27 cellular contexts compared by ENCODE assay signal in genomic region chr5:133367413-133367812, GRCh38.
"Had no signal": no experiment of that assay in that cellular context is flagged by ENCODE, and none has a peak within 500 bp of the region (broad histone marks: within the 10 kb centered on the region; RNA-seq: fewer than 3 reads in every experiment).

No MANE protein-coding gene starts in this region.

- FAIRE-seq: bronchial epithelial cell had no signal

- H3K4me1 ChIP-seq: ascending aorta, body of pancreas, SJSA1 had no signal

- H3K4me3 ChIP-seq: ascending aorta, body of pancreas, SJSA1 had no signal

- H3K9ac ChIP-seq: KMS-11 had no signal

- H3K27ac ChIP-seq: ascending aorta, body of pancreas, KMS-11, SJSA1 had no signal

- H3K4me3 Mint-ChIP-seq: activated B cell treated with CpG ODN at 0.5 μM for 24 hours; activated CD4-positive, alpha-beta T cell treated with anti-CD3 and anti-CD28 coated beads, Interleukin-2, amount 10 ng/mL, durations not matched to agents 24 days and 14 days; activated naive CD8-positive, alpha-beta T cell treated with anti-CD3 and anti-CD28 coated beads, Interleukin-2, amount 50 U/mL, for 24 hours; activated T-cell treated with anti-CD3 and anti-CD28 coated beads, Interleukin-2, amount 50 U/mL, for 4 hours had no signal

- H3K9me3 ChIP-seq: ascending aorta, body of pancreas, SJSA1 had no signal

- H3K9me3 Mint-ChIP-seq: activated B cell treated with CpG ODN at 0.5 μM for 24 hours; activated CD4-positive, alpha-beta T cell treated with anti-CD3 and anti-CD28 coated beads, Interleukin-2, amount 10 ng/mL, durations not matched to agents 24 days and 14 days; activated naive CD4-positive, alpha-beta T cell treated with anti-CD3 and anti-CD28 coated beads, Interleukin-2, amount 50 U/mL, for 72 hours; activated naive CD8-positive, alpha-beta T cell treated with anti-CD3 and anti-CD28 coated beads, Interleukin-2, amount 50 U/mL, for 24 hours; activated T-cell treated with anti-CD3 and anti-CD28 coated beads, Interleukin-2, amount 50 U/mL, for 4 hours had no signal

- H3K4me1 Mint-ChIP-seq: activated B cell treated with CpG ODN at 0.5 μM for 24 hours; activated CD4-positive, alpha-beta T cell treated with anti-CD3 and anti-CD28 coated beads, Interleukin-2, amount 10 ng/mL, durations not matched to agents 24 days and 14 days; activated naive CD8-positive, alpha-beta T cell treated with anti-CD3 and anti-CD28 coated beads, Interleukin-2, amount 50 U/mL, for 24 hours had no signal

- DNase-seq: activated B cell treated with CpG ODN at 0.5 μM for 24 hours; activated CD4-positive, alpha-beta T cell treated with anti-CD3 and anti-CD28 coated beads for 1 hour; activated CD4-positive, alpha-beta T cell treated with anti-CD3 and anti-CD28 coated beads, Interleukin-2, amount 10 ng/mL, durations not matched to agents 24 days and 14 days; activated CD4-positive, alpha-beta T cell treated with anti-CD3 and anti-CD28 coated beads, Interleukin-2, amount 50 U/mL, for 48 hours; activated CD8-positive, alpha-beta memory T cell treated with anti-CD3 and anti-CD28 coated beads for 24 hours; activated effector memory CD4-positive, alpha-beta T cell treated with anti-CD3 and anti-CD28 coated beads, Interleukin-2, amount 50 U/mL, for 16 hours; activated naive CD4-positive, alpha-beta T cell treated with Interleukin-2 at 50 U/mL for 16 hours; activated naive CD8-positive, alpha-beta T cell treated with anti-CD3 and anti-CD28 coated beads, Interleukin-2, amount 50 U/mL, for 24 hours; activated T-cell treated with anti-CD3 and anti-CD28 coated beads, Interleukin-2, amount 50 U/mL, for 4 hours; amniotic stem cell; body of pancreas; NCI-H1092 treated with DMSO at 0.1 percent for 48 hours; NCI-H1417 treated with DMSO at 0.1 percent for 48 hours; NCI-H1694; NCI-H2029; NCI-H2107; NCI-H2171 treated with DMSO at 0.1 percent for 48 hours; NCI-H226; NCI-H526; NCI-H774; SW 1271 had no signal

- H3K36me3 ChIP-seq: ascending aorta, SJSA1 had no signal

- ATAC-seq: activated naive CD4-positive, alpha-beta T cell treated with anti-CD3 and anti-CD28 coated beads, Interleukin-2, amount 50 U/mL, for 72 hours; activated naive CD8-positive, alpha-beta T cell treated with anti-CD3 and anti-CD28 coated beads, Interleukin-2, amount 50 U/mL, for 24 hours; activated T-cell treated with anti-CD3 and anti-CD28 coated beads, Interleukin-2, amount 50 U/mL, for 4 hours; body of pancreas; SK-N-SH treated with all-trans-retinoic acid at 6 μM for 48 hours had no signal

- H3K4me2 ChIP-seq: KMS-11 had no signal

- H3K27ac Mint-ChIP-seq: activated B cell treated with CpG ODN at 0.5 μM for 24 hours; activated CD4-positive, alpha-beta T cell treated with anti-CD3 and anti-CD28 coated beads, Interleukin-2, amount 10 ng/mL, durations not matched to agents 24 days and 14 days; activated naive CD4-positive, alpha-beta T cell treated with anti-CD3 and anti-CD28 coated beads, Interleukin-2, amount 50 U/mL, for 72 hours; activated naive CD8-positive, alpha-beta T cell treated with anti-CD3 and anti-CD28 coated beads, Interleukin-2, amount 50 U/mL, for 24 hours had no signal

- H3K27me3 ChIP-seq: ascending aorta, body of pancreas had no signal

- H3K36me3 Mint-ChIP-seq: activated naive CD4-positive, alpha-beta T cell treated with anti-CD3 and anti-CD28 coated beads, Interleukin-2, amount 50 U/mL, for 72 hours had no signal
